ENCODE assay signal across 2 cellular contexts in genomic region chr15:46260937-46261336, GRCh38.
TF ChIP-seq lines count a peak whose summit lies in the region.

No MANE protein-coding gene starts in this region.

TF ChIP-seq in SK-N-SH, 30 proteins besides CTCF, POLR2A, EP300 and RAD21 (continued from another document):
- TF ChIP-seq PBX3 (IDR thresholded peaks at IDR 0.05): no peak

TF ChIP-seq in SK-N-SH treated with all-trans-retinoic acid at 6 μM for 48 hours, 23 proteins besides CTCF, POLR2A, EP300 and RAD21 (continued from another document):
- TF ChIP-seq TSHZ2 (CRISPR knock-in tag; IDR thresholded peaks at IDR 0.05): no peak
- no peak for TF ChIP-seq CSDC2 (CRISPR knock-in tag; IDR thresholded peaks at IDR 0.05)
- TF ChIP-seq SNAI2 (CRISPR knock-in tag; IDR thresholded peaks at IDR 0.05): no peak
- no peak for TF ChIP-seq ISL1 (CRISPR knock-in tag; IDR thresholded peaks at IDR 0.05)
- TF ChIP-seq PATZ1 (CRISPR knock-in tag; IDR thresholded peaks at IDR 0.05; ENCODE audit: borderline replicate concordance): no peak
- TF ChIP-seq ZFP3 (CRISPR knock-in tag; IDR thresholded peaks at IDR 0.05): no peak
- TF ChIP-seq ZNF8 (CRISPR knock-in tag; IDR thresholded peaks at IDR 0.05): no peak
- TF ChIP-seq RARB (CRISPR knock-in tag; IDR thresholded peaks at IDR 0.05): no peak
- no peak for TF ChIP-seq ZNF70 (CRISPR knock-in tag; IDR thresholded peaks at IDR 0.05)
- TF ChIP-seq CREB5 (CRISPR knock-in tag; IDR thresholded peaks at IDR 0.05; ENCODE audit: low read depth): no peak
- TF ChIP-seq ARNTL (CRISPR knock-in tag; IDR thresholded peaks at IDR 0.05; ENCODE audit: borderline replicate concordance, low read depth): no peak
TF ChIP-seq in SK-N-SH treated with all-trans-retinoic acid at 6 μM for 48 hours: peak in this region for 0.
